In genomic region chr6:111983197-111983596, GRCh38 we compare ENCODE assay signal across 19 cellular contexts.
A peak's percentile ranks its signal among the peaks of the same experiment; 100 is the strongest.
DNase-seq lines count a peak whose midpoint lies in the region; TF ChIP-seq lines count a peak whose summit lies in the region.
"Had no signal": no experiment of that assay in that cellular context is flagged by ENCODE, and none has a peak within 500 bp of the region (broad histone marks: within the 10 kb centered on the region; RNA-seq: fewer than 3 reads in every experiment).

No MANE protein-coding gene starts in this region.

- WGBS in esophagus muscularis mucosa: 85% methylated on average over 3 of the region's 3 CpGs
- WGBS in GM23248 (ENCODE audit: low coverage in 1 of 2, low lambda C conversion rate in 2 of 2, missing lambda C conversion rate in 2 of 2), 2 experiments: 95 to 97% methylated on average over 3 of the region's 3 CpGs

- peak overlapping the region; percentile 97 for H3K27ac Mint-ChIP-seq in activated naive CD8-positive, alpha-beta T cell
- no peak overlapping the region for H3K27ac Mint-ChIP-seq in activated naive CD8-positive, alpha-beta T cell treated with anti-CD3 and anti-CD28 coated beads for 36 hours
- H3K27ac Mint-ChIP-seq in type B pancreatic cell: peak overlapping the region; percentile 98
- H3K27ac Mint-ChIP-seq: naive B cell had no signal

- H3K27ac ChIP-seq in PC-9 (peak overlapping the region; percentile 51; the same call in 1 of the 2 replicates), esophagus muscularis mucosa (replicated peaks in 1 of 4) (no peak overlapping the region), GM23248 (no peak overlapping the region), MM.1S (ENCODE audit: low read length) (no peak overlapping the region)
- H3K27ac ChIP-seq: adrenal gland, KMS-11, left lung, tibial nerve had no signal

- H3K36me3 Mint-ChIP-seq in activated naive CD8-positive, alpha-beta T cell: peaks cover 11% of the 10 kb centered on the region
- peaks cover 5% of the 10 kb centered on the region for H3K36me3 Mint-ChIP-seq in activated naive CD8-positive, alpha-beta T cell treated with anti-CD3 and anti-CD28 coated beads for 36 hours
- H3K36me3 Mint-ChIP-seq in type B pancreatic cell: no peaks in the 10 kb centered on the region
- H3K36me3 Mint-ChIP-seq: brain, naive B cell had no signal

- H2AFZ ChIP-seq in PC-9 (no peak overlapping the region), GM23248 (no peak overlapping the region), MM.1S (ENCODE audit: low read length) (no peak overlapping the region)

- intact Hi-C loops in PC-9 (cut with micrococcal nuclease; ENCODE audit: unreplicated experiment) (no loop called here), esophagus muscularis mucosa (cut with DNase I) (no loop called here)

- no peak overlapping the region for H3K4me3 ChIP-seq in PC-9
- H3K4me3 ChIP-seq in esophagus muscularis mucosa: no peak overlapping the region
- H3K4me3 ChIP-seq in GM23248: no peak overlapping the region
- H3K4me3 ChIP-seq in MM.1S (ENCODE audit: low read length): no peak overlapping the region
- H3K4me3 ChIP-seq: adrenal gland, GM12878, left lung, tibial nerve had no signal

- TF ChIP-seq CTCF in PC-9 (conservative IDR thresholded peaks at IDR 0.05) (no peak), esophagus muscularis mucosa (IDR thresholded peaks at IDR 0.05) (no peak), type B pancreatic cell (conservative IDR thresholded peaks at IDR 0.05) (no peak), MM.1S (IDR thresholded peaks at IDR 0.05; ENCODE audit: low read length) (no peak)

- no peak for TF ChIP-seq EP300 in esophagus muscularis mucosa (IDR thresholded peaks at IDR 0.05)

- H3K4me1 ChIP-seq in PC-9 (replicated peaks; ENCODE audit: insufficient read depth) (peaks cover 44% of the 10 kb centered on the region), esophagus muscularis mucosa (peaks cover 0 to 11% (median 6%) of the 10 kb centered on the region in 4 donors), GM23248 (ENCODE audit: insufficient read depth) (peaks cover 34% of the 10 kb centered on the region), MM.1S (ENCODE audit: low read length) (no peaks in the 10 kb centered on the region)
- H3K4me1 ChIP-seq: adrenal gland, left lung had no signal

- peaks cover 3% of the 10 kb centered on the region for H3K9me3 Mint-ChIP-seq in activated naive CD8-positive, alpha-beta T cell (ENCODE audit: low read depth)
- H3K9me3 Mint-ChIP-seq in activated naive CD8-positive, alpha-beta T cell treated with anti-CD3 and anti-CD28 coated beads for 36 hours: peaks cover 4% of the 10 kb centered on the region
- H3K9me3 Mint-ChIP-seq in type B pancreatic cell: peaks cover 11% of the 10 kb centered on the region
- H3K9me3 Mint-ChIP-seq: naive B cell had no signal

- no TSS peak for BruUV-seq in PC-9 (replicated peaks; lab: Mats Ljungman, UMichigan)

- no peak overlapping the region for H3K9ac ChIP-seq in GM23248
- no peak overlapping the region for H3K9ac ChIP-seq in MM.1S (ENCODE audit: low read length)
- H3K9ac ChIP-seq: KMS-11 had no signal

- CTCF ChIA-PET in PC-9 (lab: Charles Lee): no interaction called here

- no peak for TF ChIP-seq POLR2A in esophagus muscularis mucosa (IDR thresholded peaks at IDR 0.05; ENCODE audit: low read depth)

- peak overlapping the region; percentile 38 for H3K4me3 Mint-ChIP-seq in activated naive CD8-positive, alpha-beta T cell
- no peak overlapping the region for H3K4me3 Mint-ChIP-seq in activated naive CD8-positive, alpha-beta T cell treated with anti-CD3 and anti-CD28 coated beads for 36 hours
- H3K4me3 Mint-ChIP-seq in type B pancreatic cell: peak overlapping the region; percentile 48
- H3K4me3 Mint-ChIP-seq: brain, naive B cell had no signal

- H3K9me2 ChIP-seq in PC-9 (ENCODE audit: insufficient read depth) (no peaks in the 10 kb centered on the region), GM23248 (ENCODE audit: insufficient read depth) (peaks cover 1% of the 10 kb centered on the region; the same call in 1 of the 2 replicates), MM.1S (replicated peaks; ENCODE audit: insufficient read depth, low read length) (no peaks in the 10 kb centered on the region)

- no peaks in the 10 kb centered on the region for H3K27me3 ChIP-seq in PC-9 (ENCODE audit: insufficient read depth, low read depth)
- H3K27me3 ChIP-seq in esophagus muscularis mucosa: no peaks in the 10 kb centered on the region
- H3K27me3 ChIP-seq in GM23248 (replicated peaks; ENCODE audit: insufficient read depth): no peaks in the 10 kb centered on the region
- H3K27me3 ChIP-seq in MM.1S (replicated peaks; ENCODE audit: insufficient read depth, low read length): no peaks in the 10 kb centered on the region
- H3K27me3 ChIP-seq: adrenal gland, left lung, tibial nerve had no signal

- H3F3A ChIP-seq in PC-9 (ENCODE audit: insufficient read depth, low read depth) (peaks cover 36% of the 10 kb centered on the region), GM23248 (ENCODE audit: insufficient read depth) (peaks cover 29% of the 10 kb centered on the region), MM.1S (ENCODE audit: insufficient read depth, low read length) (no peaks in the 10 kb centered on the region)

- H3K79me2 ChIP-seq in PC-9 (ENCODE audit: low read depth) (no peaks in the 10 kb centered on the region), GM23248 (ENCODE audit: insufficient read depth) (no peaks in the 10 kb centered on the region), MM.1S (ENCODE audit: low read length) (no peaks in the 10 kb centered on the region)

- H3K36me3 ChIP-seq in PC-9 (ENCODE audit: low read depth) (no peaks in the 10 kb centered on the region), esophagus muscularis mucosa (no peaks in the 10 kb centered on the region), GM23248 (ENCODE audit: low read depth) (no peaks in the 10 kb centered on the region), MM.1S (replicated peaks; ENCODE audit: insufficient read depth, low read length) (no peaks in the 10 kb centered on the region)
- H3K36me3 ChIP-seq: adrenal gland, left lung, tibial nerve had no signal

- no peaks in the 10 kb centered on the region for H3K27me3 Mint-ChIP-seq in activated naive CD8-positive, alpha-beta T cell
- no peaks in the 10 kb centered on the region for H3K27me3 Mint-ChIP-seq in activated naive CD8-positive, alpha-beta T cell treated with anti-CD3 and anti-CD28 coated beads for 36 hours
- H3K27me3 Mint-ChIP-seq in type B pancreatic cell: no peaks in the 10 kb centered on the region
- H3K27me3 Mint-ChIP-seq: brain had no signal

- POLR2A ChIA-PET in PC-9 (lab: Charles Lee; ENCODE audit: unreplicated experiment): no interaction called here

- peaks cover 89% of the 10 kb centered on the region for H3K4me1 Mint-ChIP-seq in activated naive CD8-positive, alpha-beta T cell (ENCODE audit: low read depth)
- H3K4me1 Mint-ChIP-seq in activated naive CD8-positive, alpha-beta T cell treated with anti-CD3 and anti-CD28 coated beads for 36 hours: peaks cover 55% of the 10 kb centered on the region
- H3K4me1 Mint-ChIP-seq in type B pancreatic cell (ENCODE audit: unreplicated experiment): peaks cover 19% of the 10 kb centered on the region
- H3K4me1 Mint-ChIP-seq: naive B cell had no signal

- peaks cover 6% of the 10 kb centered on the region; the same call in 1 of the 2 replicates for H3K9me3 ChIP-seq in PC-9 (ENCODE audit: insufficient read depth, low read depth)
- H3K9me3 ChIP-seq in esophagus muscularis mucosa: no peaks in the 10 kb centered on the region
- H3K9me3 ChIP-seq in GM23248 (ENCODE audit: low read depth): no peaks in the 10 kb centered on the region
- no peaks in the 10 kb centered on the region for H3K9me3 ChIP-seq in MM.1S (replicated peaks; ENCODE audit: insufficient read depth, low read length)
- H3K9me3 ChIP-seq: adrenal gland, left lung, tibial nerve had no signal

- in situ Hi-C loops in GM23248 (cut with MboI): loop anchor here (10.0 kb wide), 1 partner anchor 108 kb away; the partner anchor contains the start of gene FYN

- DNase-seq in activated naive CD8-positive, alpha-beta T cell treated with anti-CD3 and anti-CD28 coated beads for 36 hours: no peak
- DNase-seq in PC-9 (no peak), esophagus muscularis mucosa (ENCODE audit: extremely low spot score) (peak; percentile 57), type B pancreatic cell (ENCODE audit: extremely low spot score, unreplicated experiment) (no peak), GM23248 (no peak), MM.1S (no peak)
- DNase-seq: activated CD4-positive, alpha-beta T cell treated with anti-CD3 and anti-CD28 coated beads for 48 hours; adrenal gland; glutamatergic neuron; left lung; naive B cell; NCI-H1694 treated with DMSO at 0.1 percent for 48 hours; stimulated activated naive CD4-positive, alpha-beta T cell treated with Interleukin-2 at 50 U/mL for 16 hours; T-helper 2 cell had no signal

- peak overlapping the region; percentile 47 for H3K4me2 ChIP-seq in PC-9
- H3K4me2 ChIP-seq in GM23248 (ENCODE audit: unreplicated experiment): no peak overlapping the region
- H3K4me2 ChIP-seq in MM.1S (ENCODE audit: low read depth, low read length): no peak overlapping the region
- H3K4me2 ChIP-seq: KMS-11 had no signal

- H4K20me1 ChIP-seq in PC-9 (ENCODE audit: insufficient read depth): no peaks in the 10 kb centered on the region
- H4K20me1 ChIP-seq in GM23248 (ENCODE audit: insufficient read depth): no peaks in the 10 kb centered on the region
- no peaks in the 10 kb centered on the region for H4K20me1 ChIP-seq in MM.1S (ENCODE audit: insufficient read depth, low read length)
